Comparison of ENCODE assay signal across 4 cellular contexts in genomic region chr5:80584770-80585169, GRCh38.
A peak's percentile ranks its signal among the peaks of the same experiment; 100 is the strongest.
TF ChIP-seq lines count a peak whose summit lies in the region.

No MANE protein-coding gene starts in this region.

TF ChIP-seq in GM23338, 12 proteins besides CTCF, POLR2A, EP300 and RAD21:
- no peak for TF ChIP-seq JUNB (IDR thresholded peaks at IDR 0.05; ENCODE audit: unreplicated experiment)
- no peak for TF ChIP-seq ZNF331 (CRISPR knock-in tag; IDR thresholded peaks at IDR 0.05; ENCODE audit: low read depth)

TF ChIP-seq in IMR-90, 13 proteins besides CTCF, POLR2A, EP300 and RAD21:
- TF ChIP-seq MAZ (IDR thresholded peaks at IDR 0.05; ENCODE audit: borderline replicate concordance, low read depth, low read length) (no peak), CHD1 (IDR thresholded peaks at IDR 0.05; ENCODE audit: low read depth, low read length) (no peak), MAFK (IDR thresholded peaks at IDR 0.05; ENCODE audit: low read depth, low read length) (no peak), USF2 (IDR thresholded peaks at IDR 0.05; ENCODE audit: low read depth, low read length) (no peak), NFE2L2 (IDR thresholded peaks at IDR 0.05; ENCODE audit: low read depth, low read length) (no peak), SMC3 (IDR thresholded peaks at IDR 0.05; ENCODE audit: low read depth, low read length) (no peak), RCOR1 (IDR thresholded peaks at IDR 0.05; ENCODE audit: insufficient replicate concordance, low read length) (no peak), ELK1 (IDR thresholded peaks at IDR 0.05; ENCODE audit: borderline replicate concordance, low read depth, low read length) (no peak), MXI1 (IDR thresholded peaks at IDR 0.05; ENCODE audit: borderline replicate concordance, low read depth, low read length) (no peak), FOS (IDR thresholded peaks at IDR 0.05; ENCODE audit: low read depth, low read length) (no peak), CEBPB (IDR thresholded peaks at IDR 0.05; ENCODE audit: low read depth, low read length) (no peak), RFX5 (IDR thresholded peaks at IDR 0.05; ENCODE audit: low read depth, low read length) (no peak), BHLHE40 (IDR thresholded peaks at IDR 0.05; ENCODE audit: low read depth, low read length) (no peak)

TF ChIP-seq in K562, 482 proteins besides CTCF, POLR2A, EP300 and RAD21:
- no peak for TF ChIP-seq FOSL1 (tag; conservative IDR thresholded peaks at IDR 0.05)
- peak; percentile 5 for TF ChIP-seq RBM25 (IDR thresholded peaks at IDR 0.05; ENCODE audit: low read depth, low read length, severe bottlenecking)
- peak; percentile 87 for TF ChIP-seq CHD2 (IDR thresholded peaks at IDR 0.05; ENCODE audit: low read depth, low read length)

TF ChIP-seq in H1, 55 proteins besides CTCF, POLR2A, EP300 and RAD21:
- TF ChIP-seq YY1 (IDR thresholded peaks at IDR 0.05; ENCODE audit: low read depth, low read length) (no peak), USF2 (IDR thresholded peaks at IDR 0.05; ENCODE audit: low read length) (no peak), SUZ12 (IDR thresholded peaks at IDR 0.05; ENCODE audit: low read length) (no peak), TEAD4 (IDR thresholded peaks at IDR 0.05; ENCODE audit: low read depth, low read length) (no peak), SP2 (IDR thresholded peaks at IDR 0.05; ENCODE audit: low read length) (no peak), CBX5 (IDR thresholded peaks at IDR 0.05; ENCODE audit: low read depth, low read length) (no peak), ATF2 (IDR thresholded peaks at IDR 0.05; ENCODE audit: low read length) (no peak), EGR1 (IDR thresholded peaks at IDR 0.05; ENCODE audit: borderline replicate concordance, low read depth, low read length) (no peak), NRF1 (IDR thresholded peaks at IDR 0.05; ENCODE audit: low read depth, low read length) (no peak), CHD7 (IDR thresholded peaks at IDR 0.05; ENCODE audit: insufficient replicate concordance, low read length) (no peak), GABPA (IDR thresholded peaks at IDR 0.05; ENCODE audit: borderline replicate concordance, insufficient read depth, low read length) (no peak), SP4 (IDR thresholded peaks at IDR 0.05; ENCODE audit: low read length) (no peak), SAP30 (IDR thresholded peaks at IDR 0.05; ENCODE audit: insufficient read depth, insufficient replicate concordance, low read length) (no peak), SIRT6 (IDR thresholded peaks at IDR 0.05; ENCODE audit: low read length) (no peak), JUN (IDR thresholded peaks at IDR 0.05; ENCODE audit: low read depth, low read length) (no peak), BCL11A (IDR thresholded peaks at IDR 0.05; ENCODE audit: low read depth in 2 of 2, low read length in 2 of 2) (no peak), CEBPB (IDR thresholded peaks at IDR 0.05; ENCODE audit: low read depth, low read length) (no peak), POU5F1 (IDR thresholded peaks at IDR 0.05; ENCODE audit: low read depth, low read length) (no peak), MAFK (IDR thresholded peaks at IDR 0.05; ENCODE audit: low read depth, low read length) (no peak)
